10 cellular contexts compared by ENCODE assay signal in the genomic region with DNA sequence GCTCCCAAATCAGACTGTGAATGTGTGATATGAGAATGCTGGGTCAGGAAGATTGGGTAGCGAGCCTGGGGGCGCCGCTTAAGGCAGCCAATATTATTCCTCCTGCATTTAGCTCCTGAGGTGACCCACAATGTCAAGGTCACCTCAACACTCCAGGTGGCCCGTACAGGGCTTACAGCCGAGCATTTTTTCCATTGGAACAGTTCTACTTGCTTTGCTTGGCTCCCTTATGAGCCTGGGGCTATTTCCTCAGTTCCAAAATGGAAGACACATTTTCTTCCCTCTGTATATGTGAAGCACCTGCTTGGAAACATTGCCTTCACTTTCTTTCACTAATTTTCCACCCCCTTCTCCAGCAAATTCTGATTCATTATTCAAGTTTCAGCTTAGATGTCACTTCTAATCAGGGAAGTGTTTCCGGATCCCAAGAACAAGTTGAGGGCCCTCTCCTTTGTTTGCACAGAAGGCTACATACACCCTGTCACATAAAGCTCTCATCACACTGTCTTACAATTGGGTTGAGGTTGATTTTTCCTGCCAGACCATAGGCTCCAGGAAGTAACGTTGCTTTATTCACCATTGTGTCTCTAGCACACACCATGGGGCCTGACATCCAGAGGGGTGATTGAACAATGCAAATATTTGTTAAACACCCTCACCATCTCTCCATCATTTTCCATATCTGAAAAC.
"Had no signal": no experiment of that assay in that cellular context is flagged by ENCODE, and none has a peak within 500 bp of the region (broad histone marks: within the 10 kb centered on the region; RNA-seq: fewer than 3 reads in every experiment).

No MANE protein-coding gene starts in this region.

- H3K4me3 ChIP-seq: cardiac muscle cell, left lung, neural progenitor cell, tibial artery had no signal

- DNase-seq: activated CD8-positive, alpha-beta memory T cell treated with anti-CD3 and anti-CD28 coated beads, Interleukin-2, amount 50 U/mL, for 48 hours; activated CD8-positive, alpha-beta T cell treated with anti-CD3 and anti-CD28 coated beads, Interleukin-2, amount 10 ng/mL, durations not matched to agents 7 days and 5 days; activated naive CD4-positive, alpha-beta T cell; activated naive CD8-positive, alpha-beta T cell treated with anti-CD3 and anti-CD28 coated beads, Interleukin-2, amount 50 U/mL, for 24 hours; left lung; T1000; tibial artery had no signal

- H3K4me1 ChIP-seq: left lung had no signal

- H3K36me3 ChIP-seq: cardiac muscle cell, left lung, neural progenitor cell, tibial artery had no signal

- H3K27ac ChIP-seq: cardiac muscle cell, foreskin keratinocyte, left lung, neural progenitor cell, tibial artery had no signal

- ATAC-seq: activated CD8-positive, alpha-beta T cell treated with anti-CD3 and anti-CD28 coated beads, Interleukin-2, amount 10 ng/mL, durations not matched to agents 7 days and 5 days; activated naive CD8-positive, alpha-beta T cell treated with anti-CD3 and anti-CD28 coated beads, Interleukin-2, amount 50 U/mL, for 24 hours; left lung had no signal

- H3K9ac ChIP-seq: neural progenitor cell had no signal

- H3K9me3 ChIP-seq: left lung, tibial artery had no signal

- H3K36me3 Mint-ChIP-seq: neural progenitor cell had no signal

- H3K9me3 Mint-ChIP-seq: activated naive CD8-positive, alpha-beta T cell treated with anti-CD3 and anti-CD28 coated beads, Interleukin-2, amount 50 U/mL, for 24 hours; neural progenitor cell had no signal

- H3K27me3 ChIP-seq: cardiac muscle cell, foreskin keratinocyte, left lung, neural progenitor cell, tibial artery had no signal

- H3K27ac Mint-ChIP-seq: activated CD8-positive, alpha-beta T cell treated with anti-CD3 and anti-CD28 coated beads, Interleukin-2, amount 10 ng/mL, durations not matched to agents 7 days and 5 days; activated naive CD8-positive, alpha-beta T cell treated with anti-CD3 and anti-CD28 coated beads, Interleukin-2, amount 50 U/mL, for 24 hours had no signal

- H3K4me3 Mint-ChIP-seq: activated CD8-positive, alpha-beta T cell treated with anti-CD3 and anti-CD28 coated beads, Interleukin-2, amount 10 ng/mL, durations not matched to agents 7 days and 5 days; activated naive CD8-positive, alpha-beta T cell treated with anti-CD3 and anti-CD28 coated beads, Interleukin-2, amount 50 U/mL, for 24 hours; neural progenitor cell had no signal
